In the genomic region with DNA sequence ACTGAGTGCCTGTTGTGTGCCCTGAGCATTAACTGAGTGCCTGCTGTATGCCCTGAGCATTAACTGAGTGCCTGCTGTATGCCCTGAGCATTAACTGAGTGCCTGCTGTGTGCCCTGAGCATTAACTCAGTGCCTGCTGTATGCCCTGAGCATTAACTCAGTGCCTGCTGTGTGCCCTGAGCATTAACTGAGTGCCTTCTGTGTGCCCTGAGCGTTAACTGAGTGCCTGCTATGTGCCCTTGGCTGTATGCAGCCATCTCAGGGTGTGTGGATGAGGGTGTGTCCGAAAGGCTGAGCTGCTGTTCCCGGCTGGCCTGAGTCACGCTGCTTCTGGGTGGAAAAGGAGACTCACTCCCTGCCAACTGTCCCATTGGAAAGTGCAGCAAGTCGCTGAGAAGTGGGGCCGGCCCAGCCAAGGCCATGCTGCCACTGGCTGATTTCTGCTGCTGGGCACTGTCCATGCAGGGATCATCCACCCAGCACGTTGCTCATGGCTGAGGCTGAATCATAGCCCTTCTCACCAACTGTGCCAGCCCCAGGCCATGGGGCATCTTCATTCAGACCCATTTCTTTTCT, we compare ENCODE assay signal across 13 cellular contexts.
DNase-seq lines count a peak whose midpoint lies in the region; ATAC-seq and TF ChIP-seq lines count a peak whose summit lies in the region.
"Had no signal": no experiment of that assay in that cellular context is flagged by ENCODE, and none has a peak within 500 bp of the region (broad histone marks: within the 10 kb centered on the region; RNA-seq: fewer than 3 reads in every experiment).

No MANE protein-coding gene starts in this region.

- TF ChIP-seq CTCF in SK-N-SH (IDR thresholded peaks at IDR 0.05), result no peak
- no peak for TF ChIP-seq CTCF in fibroblast of pulmonary artery (IDR thresholded peaks at IDR 0.05; ENCODE audit: low read length, missing control alignments)
- TF ChIP-seq CTCF in osteoblast (IDR thresholded peaks at IDR 0.05; ENCODE audit: extremely low read depth, low read depth, low read length), result no peak

- WGBS in GM23248 (ENCODE audit: low coverage in 1 of 2, low lambda C conversion rate in 2 of 2, missing lambda C conversion rate in 2 of 2), 2 experiments, result 3 to 5% methylated on average over 7 of the region's 7 CpGs
- 29% methylated on average over 5 of the region's 7 CpGs for WGBS in SK-N-SH (ENCODE audit: low lambda C conversion rate)

- ATAC-seq in GM21717 (IDR thresholded peaks at IDR 0.05; ENCODE audit: unreplicated experiment) (no peak), GM19397 (IDR thresholded peaks at IDR 0.05; ENCODE audit: unreplicated experiment) (no peak), GM21447 (IDR thresholded peaks at IDR 0.05; ENCODE audit: unreplicated experiment) (no peak)
- ATAC-seq: T-helper 17 cell had no signal

- CTCF ChIA-PET in SK-N-SH (lab: Yijun Ruan, JAX), result interaction anchor here (0.7 to 2.1 kb wide), 3 partner anchors 12 to 101 kb away, joined by 3 to 7 read pairs (median 4); no protein-coding TSS in a partner anchor

- DNase-seq in GM23248 (peak; percentile 94), SK-N-SH (no peak), fibroblast of pulmonary artery (ENCODE audit: low read depth) (peak; percentile 60), osteoblast (ENCODE audit: insufficient read length, low spot score, missing footprints) (peak; percentile 97), HuH-7 (ENCODE audit: low spot score) (no peak)
- DNase-seq: CD4-positive, CD25-positive, alpha-beta regulatory T cell; NCI-H1048; NCI-H82; T-helper 17 cell had no signal

- no peak for TF ChIP-seq RAD21 in SK-N-SH (IDR thresholded peaks at IDR 0.05; ENCODE audit: low read length)

- POLR2A ChIA-PET in SK-N-SH (lab: Yijun Ruan, JAX), result interaction anchor here (0.7 kb wide), 1 partner anchor 34 kb away, joined by 4 read pairs; no protein-coding TSS in a partner anchor

- H3K36me3 ChIP-seq in GM23248 (ENCODE audit: low read depth) (no peaks in the 10 kb centered on the region), SK-N-SH (replicated peaks in 1 of 2; ENCODE audit: control insufficient read depth in 1 of 2, insufficient read depth in 2 of 2, low read length in 1 of 2) (no peaks in the 10 kb centered on the region), osteoblast (ENCODE audit: insufficient read depth, low read length) (no peaks in the 10 kb centered on the region)
- H3K36me3 ChIP-seq: esophagus muscularis mucosa had no signal

- H3K79me2 ChIP-seq in GM23248 (ENCODE audit: insufficient read depth) (no peaks in the 10 kb centered on the region), SK-N-SH (ENCODE audit: insufficient read depth) (peaks cover 44% of the 10 kb centered on the region), osteoblast (ENCODE audit: insufficient read depth, low read length) (no peaks in the 10 kb centered on the region)

- H3K4me2 ChIP-seq in GM23248 (ENCODE audit: unreplicated experiment) (no peak overlapping the region), SK-N-SH (no peak overlapping the region), osteoblast (ENCODE audit: insufficient read depth, low read length) (no peak overlapping the region)

- in situ Hi-C loops in GM23248 (cut with MboI), result no loop called here

- H2AFZ ChIP-seq in GM23248, result no peak overlapping the region
- no peak overlapping the region for H2AFZ ChIP-seq in SK-N-SH (ENCODE audit: low read depth)
- no peak overlapping the region for H2AFZ ChIP-seq in osteoblast (ENCODE audit: low read length)

- H3K9me2 ChIP-seq in GM23248 (ENCODE audit: insufficient read depth) (no peaks in the 10 kb centered on the region), SK-N-SH (no peaks in the 10 kb centered on the region)

- TF ChIP-seq EP300 in SK-N-SH (IDR thresholded peaks at IDR 0.05; ENCODE audit: borderline replicate concordance in 1 of 2, low read depth in 1 of 2, low read length in 1 of 2), result no peak

- no peak overlapping the region for H3K27ac ChIP-seq in GM23248
- H3K27ac ChIP-seq in SK-N-SH (ENCODE audit: low read depth in 2 of 2, low read length in 1 of 2), result no peak overlapping the region
- H3K27ac ChIP-seq in osteoblast (ENCODE audit: low read depth, low read length), result no peak overlapping the region
- H3K27ac ChIP-seq: esophagus muscularis mucosa had no signal

- H3K9ac ChIP-seq in GM23248 (no peak overlapping the region), SK-N-SH (no peak overlapping the region)

- H3K27me3 ChIP-seq in GM23248 (replicated peaks; ENCODE audit: insufficient read depth), result no peaks in the 10 kb centered on the region
- no peaks in the 10 kb centered on the region for H3K27me3 ChIP-seq in SK-N-SH (ENCODE audit: insufficient read depth)
- no peaks in the 10 kb centered on the region for H3K27me3 ChIP-seq in osteoblast (ENCODE audit: insufficient read depth, low read length)
- H3K27me3 ChIP-seq: esophagus muscularis mucosa had no signal

- H3K9me3 ChIP-seq in GM23248 (ENCODE audit: low read depth) (no peaks in the 10 kb centered on the region), SK-N-SH (no peaks in the 10 kb centered on the region), osteoblast (ENCODE audit: low read depth, low read length) (no peaks in the 10 kb centered on the region)
- H3K9me3 ChIP-seq: esophagus muscularis mucosa had no signal

- H3K4me1 ChIP-seq in GM23248 (ENCODE audit: insufficient read depth), result 0 out of 2 replicates have a peak, but pooled peaks cover 3% of the 10 kb centered on the region
- peaks cover 4 to 5% of the 10 kb centered on the region in 2 experiments; a peak in 2 of 4 replicates for H3K4me1 ChIP-seq in SK-N-SH (ENCODE audit: control insufficient read depth in 1 of 2, insufficient read depth in 2 of 2, low read depth in 1 of 2, low read length in 1 of 2)
- H3K4me1 ChIP-seq in osteoblast (ENCODE audit: insufficient read depth, low read length), result peaks cover 11% of the 10 kb centered on the region
- H3K4me1 ChIP-seq: esophagus muscularis mucosa had no signal

- no peak overlapping the region for H3K4me3 ChIP-seq in GM23248
- no peak overlapping the region for H3K4me3 ChIP-seq in SK-N-SH (ENCODE audit: low read depth in 2 of 2, low read length in 1 of 2)
- no peak overlapping the region for H3K4me3 ChIP-seq in fibroblast of pulmonary artery (replicated peaks; ENCODE audit: low read depth, low read length)
- H3K4me3 ChIP-seq in osteoblast (ENCODE audit: insufficient read depth, low read length), result no peak overlapping the region
- H3K4me3 ChIP-seq: esophagus muscularis mucosa had no signal

- no peaks in the 10 kb centered on the region for H3F3A ChIP-seq in GM23248 (ENCODE audit: insufficient read depth)
- peaks cover 12% of the 10 kb centered on the region for H3F3A ChIP-seq in SK-N-SH (replicated peaks; ENCODE audit: insufficient read depth)

- H4K20me1 ChIP-seq in GM23248 (ENCODE audit: insufficient read depth) (no peaks in the 10 kb centered on the region), SK-N-SH (ENCODE audit: insufficient read depth) (no peaks in the 10 kb centered on the region), osteoblast (ENCODE audit: insufficient read depth, low read length) (no peaks in the 10 kb centered on the region)

TF ChIP-seq in SK-N-SH, 30 proteins besides CTCF, POLR2A, EP300 and RAD21:
- TF ChIP-seq NFIC (IDR thresholded peaks at IDR 0.05; ENCODE audit: borderline replicate concordance) (no peak), FOSL2 (IDR thresholded peaks at IDR 0.05; ENCODE audit: borderline replicate concordance, low read depth) (peak; percentile 23; the same call in 1 of the 2 replicates), ELF1 (IDR thresholded peaks at IDR 0.05) (no peak), CHD2 (IDR thresholded peaks at IDR 0.05; ENCODE audit: low read length, partially characterized antibody) (no peak)
- TF ChIP-seq, protein P1, sequence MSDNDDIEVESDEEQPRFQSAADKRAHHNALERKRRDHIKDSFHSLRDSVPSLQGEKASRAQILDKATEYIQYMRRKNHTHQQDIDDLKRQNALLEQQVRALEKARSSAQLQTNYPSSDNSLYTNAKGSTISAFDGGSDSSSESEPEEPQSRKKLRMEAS (IDR thresholded peaks at IDR 0.05; ENCODE audit: low read depth), result peak; percentile 41; the same call in 1 of the 2 replicates
- TF ChIP-seq, protein P2, sequence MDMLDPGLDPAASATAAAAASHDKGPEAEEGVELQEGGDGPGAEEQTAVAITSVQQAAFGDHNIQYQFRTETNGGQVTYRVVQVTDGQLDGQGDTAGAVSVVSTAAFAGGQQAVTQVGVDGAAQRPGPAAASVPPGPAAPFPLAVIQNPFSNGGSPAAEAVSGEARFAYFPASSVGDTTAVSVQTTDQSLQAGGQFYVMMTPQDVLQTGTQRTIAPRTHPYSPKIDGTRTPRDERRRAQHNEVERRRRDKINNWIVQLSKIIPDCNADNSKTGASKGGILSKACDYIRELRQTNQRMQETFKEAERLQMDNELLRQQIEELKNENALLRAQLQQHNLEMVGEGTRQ (IDR thresholded peaks at IDR 0.05; ENCODE audit: borderline replicate concordance, low read depth, low read length), result no peak
TF ChIP-seq in SK-N-SH: peak in this region for 2.

Comparison
In these comparisons a context has a peak if more than half of its experiments do, and no peak if none do; other contexts are left out.
1. DNase-seq: peak in GM23248 (single experiment), fibroblast of pulmonary artery (single experiment) and osteoblast (single experiment); none in SK-N-SH (single experiment) and HuH-7 (single experiment).